Comparison of ENCODE assay signal across 18 cellular contexts in the genomic region with DNA sequence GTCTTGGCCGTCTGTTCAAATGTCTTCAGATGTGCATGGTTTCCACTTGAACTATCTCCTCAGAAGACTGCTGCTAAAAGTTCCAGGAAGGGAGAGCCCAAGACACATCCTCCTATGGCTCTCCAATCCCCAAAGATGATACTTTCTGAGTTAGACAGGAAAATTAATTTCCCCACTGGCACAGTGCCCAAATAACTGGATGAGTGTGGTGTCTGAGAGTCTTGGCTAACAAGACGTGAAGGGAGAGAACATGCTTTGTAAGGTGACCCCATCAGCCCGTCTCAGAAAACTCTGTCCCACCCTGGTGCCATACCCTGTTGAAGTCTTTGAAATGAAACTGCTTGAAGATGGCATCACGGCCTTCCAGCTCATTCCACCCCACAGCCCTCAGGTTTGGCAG.
"Had no signal": no experiment of that assay in that cellular context is flagged by ENCODE, and none has a peak within 500 bp of the region (broad histone marks: within the 10 kb centered on the region; RNA-seq: fewer than 3 reads in every experiment).

No MANE protein-coding gene starts in this region.

- H3K27ac Mint-ChIP-seq: activated naive CD4-positive, alpha-beta T cell treated with anti-CD3 and anti-CD28 coated beads, Interleukin-2, amount 50 U/mL, for 24 hours; stimulated activated naive CD8-positive, alpha-beta T cell treated with anti-CD3 and anti-CD28 coated beads, Interleukin-15, Interleukin-2, amounts not matched to agents 100 ng/mL and 50 ng/mL, for 24 hours had no signal

- H3K27me3 ChIP-seq: cardiac muscle cell, foreskin keratinocyte, right atrium auricular region, upper lobe of right lung had no signal

- H3K9me3 ChIP-seq: prostate gland, right atrium auricular region, thoracic aorta, upper lobe of right lung had no signal

- H3K4me1 Mint-ChIP-seq: activated naive CD4-positive, alpha-beta T cell treated with anti-CD3 and anti-CD28 coated beads, Interleukin-2, amount 50 U/mL, for 24 hours had no signal

- H3K4me3 Mint-ChIP-seq: activated naive CD4-positive, alpha-beta T cell treated with anti-CD3 and anti-CD28 coated beads, Interleukin-2, amount 50 U/mL, for 24 hours; endodermal cell; stimulated activated naive CD8-positive, alpha-beta T cell treated with anti-CD3 and anti-CD28 coated beads, Interleukin-15, Interleukin-2, amounts not matched to agents 100 ng/mL and 50 ng/mL, for 24 hours; T-helper 2 cell treated with Interferon-gamma antibody and Interleukin-4, amounts not matched to agents 5 μg/mL and 100 μg/mL, for 36 hours had no signal

- H3K27ac ChIP-seq: cardiac muscle cell, epithelial cell of prostate, foreskin keratinocyte, prostate gland, right atrium auricular region, thoracic aorta, upper lobe of right lung had no signal

- H3K4me3 ChIP-seq: cardiac muscle cell, lung, prostate gland, right atrium auricular region, thoracic aorta, upper lobe of right lung had no signal

- H3K9me3 Mint-ChIP-seq: activated naive CD4-positive, alpha-beta T cell treated with anti-CD3 and anti-CD28 coated beads, Interleukin-2, amount 50 U/mL, for 24 hours; endodermal cell; stimulated activated naive CD8-positive, alpha-beta T cell treated with anti-CD3 and anti-CD28 coated beads, Interleukin-15, Interleukin-2, amounts not matched to agents 100 ng/mL and 50 ng/mL, for 24 hours; T-helper 2 cell treated with Interferon-gamma antibody and Interleukin-4, amounts not matched to agents 5 μg/mL and 100 μg/mL, for 36 hours had no signal

- H3K36me3 ChIP-seq: prostate gland, thoracic aorta had no signal

- H3K4me1 ChIP-seq: prostate gland had no signal

- H3K27me3 Mint-ChIP-seq: activated naive CD4-positive, alpha-beta T cell treated with anti-CD3 and anti-CD28 coated beads, Interleukin-2, amount 50 U/mL, for 24 hours; stimulated activated naive CD8-positive, alpha-beta T cell treated with anti-CD3 and anti-CD28 coated beads, Interleukin-15, Interleukin-2, amounts not matched to agents 100 ng/mL and 50 ng/mL, for 24 hours had no signal

- DNase-seq: activated CD4-positive, alpha-beta T cell treated with anti-CD3 and anti-CD28 coated beads, Interleukin-2, amount 50 U/mL, for 4 hours; activated effector memory CD4-positive, alpha-beta T cell treated with Interleukin-2 at 50 U/mL for 16 hours; endodermal cell; foreskin keratinocyte; glutamatergic neuron; hippocampal formation; midbrain; stimulated activated CD4-positive, alpha-beta T cell treated with anti-CD3 and anti-CD28 coated beads, Interleukin-2, amount 100 ng/mL, for 24 hours had no signal
